In the genomic region with DNA sequence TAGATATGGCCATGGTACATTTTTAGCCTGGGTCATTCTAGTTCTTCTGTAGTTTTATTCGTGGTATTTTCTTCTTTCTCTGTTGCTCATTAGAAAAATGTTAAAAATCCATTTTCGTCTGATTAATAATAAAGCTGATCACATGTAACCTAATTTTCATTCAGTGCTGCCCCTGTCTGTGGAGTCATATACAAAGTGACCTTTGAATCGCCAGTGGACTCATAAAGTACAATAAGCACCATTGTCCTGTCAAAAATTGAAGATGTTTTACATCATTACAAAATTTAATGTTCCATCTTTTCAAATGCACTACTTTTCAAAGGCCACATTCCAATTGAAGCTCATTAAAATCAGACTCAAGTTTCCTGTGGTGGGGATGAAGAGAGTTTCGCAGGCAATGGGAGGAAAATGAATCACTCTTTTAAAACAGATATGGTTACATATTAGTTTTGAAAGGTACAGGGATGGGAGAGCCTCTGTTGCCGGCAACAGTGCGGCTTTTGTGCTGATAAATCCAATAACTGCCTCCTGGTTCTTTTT, we compare ENCODE assay signal across 28 cellular contexts.
A peak's percentile ranks its signal among the peaks of the same experiment; 100 is the strongest.
DNase-seq lines count a peak whose midpoint lies in the region; ATAC-seq, FAIRE-seq and TF ChIP-seq lines count a peak whose summit lies in the region.
"Had no signal": no experiment of that assay in that cellular context is flagged by ENCODE, and none has a peak within 500 bp of the region (broad histone marks: within the 10 kb centered on the region; RNA-seq: fewer than 3 reads in every experiment).

No MANE protein-coding gene starts in this region.

- H2AFZ ChIP-seq in SK-N-SH (ENCODE audit: low read depth) = no peak overlapping the region

- H3K4me1 ChIP-seq in SK-N-SH (ENCODE audit: control insufficient read depth in 1 of 2, insufficient read depth in 2 of 2, low read depth in 1 of 2, low read length in 1 of 2) (no peaks in the 10 kb centered on the region; a peak in 1 of 4 replicates), lower lobe of right lung (no peaks in the 10 kb centered on the region)
- H3K4me1 ChIP-seq: Peyer's patch had no signal

- TF ChIP-seq RAD21 in SK-N-SH (IDR thresholded peaks at IDR 0.05; ENCODE audit: low read length) = no peak

- DNase-seq in SK-N-SH (no peak), frontal cortex (ENCODE audit: low spot score in 2 of 2) (no peak), pons (ENCODE audit: low spot score) (peak; percentile 64), LoVo (ENCODE audit: low spot score) (no peak), lower lobe of right lung (no peak)
- DNase-seq in stimulated activated CD4-positive, alpha-beta T cell treated with anti-CD3 and anti-CD28 coated beads, Interleukin-2, amount 100 ng/mL, for 24 hours = no peak
- DNase-seq: CD8-positive, alpha-beta memory T cell; DMS53; EL; GF-D8; GOT3; HCEC 1CT; IMR-90; NCI-H1105; NCI-H146; NCI-H2029; NCI-H2171; NCI-H345; NCI-H524; NCI-H82; Peyer's patch; SJCRH30 had no signal

- no peaks in the 10 kb centered on the region for H3K79me2 ChIP-seq in SK-N-SH (ENCODE audit: insufficient read depth)

- TF ChIP-seq CTCF in SK-N-SH (IDR thresholded peaks at IDR 0.05) = no peak
- TF ChIP-seq CTCF in lower lobe of right lung (IDR thresholded peaks at IDR 0.05) = no peak

- CTCF ChIA-PET in SK-N-SH (lab: Yijun Ruan, JAX) = interaction anchor here (2.6 kb wide), 1 partner anchor 10 kb away, joined by 6 read pairs; no protein-coding TSS in a partner anchor

- no peaks in the 10 kb centered on the region for H4K20me1 ChIP-seq in SK-N-SH (ENCODE audit: insufficient read depth)

- no peak overlapping the region for H3K4me3 ChIP-seq in SK-N-SH (ENCODE audit: low read depth in 2 of 2, low read length in 1 of 2)
- no peak overlapping the region for H3K4me3 ChIP-seq in lower lobe of right lung
- H3K4me3 ChIP-seq: Peyer's patch, SJCRH30 had no signal

- H3K36me3 ChIP-seq in SK-N-SH (replicated peaks in 1 of 2; ENCODE audit: control insufficient read depth in 1 of 2, insufficient read depth in 2 of 2, low read length in 1 of 2) (no peaks in the 10 kb centered on the region), lower lobe of right lung (no peaks in the 10 kb centered on the region)
- H3K36me3 ChIP-seq: Peyer's patch, SJCRH30 had no signal

- no peak overlapping the region for H3K9ac ChIP-seq in SK-N-SH
- H3K9ac ChIP-seq: KMS-11 had no signal

- H3K9me3 ChIP-seq in SK-N-SH (no peaks in the 10 kb centered on the region), lower lobe of right lung (no peaks in the 10 kb centered on the region)
- H3K9me3 ChIP-seq: Peyer's patch, SJCRH30 had no signal

- H3K9me2 ChIP-seq in SK-N-SH = no peaks in the 10 kb centered on the region

- H3K27ac ChIP-seq in SK-N-SH (ENCODE audit: low read depth in 2 of 2, low read length in 1 of 2) (no peak overlapping the region), lower lobe of right lung (no peak overlapping the region)
- H3K27ac ChIP-seq: 22Rv1, C4-2B, KMS-11, Peyer's patch, SJCRH30 had no signal

- intact Hi-C loops in lower lobe of right lung (cut with DNase I) = no loop called here

- ATAC-seq in SK-N-SH treated with all-trans-retinoic acid at 6 μM for 48 hours (no peak), HG02759 (IDR thresholded peaks at IDR 0.05; ENCODE audit: unreplicated experiment) (no peak), lower lobe of right lung (no peak)

- POLR2A ChIA-PET in SK-N-SH (lab: Yijun Ruan, JAX) = no interaction called here

- no peak for TF ChIP-seq EP300 in SK-N-SH (IDR thresholded peaks at IDR 0.05; ENCODE audit: borderline replicate concordance in 1 of 2, low read depth in 1 of 2, low read length in 1 of 2)

- 25% methylated on average over 6 of the region's 6 CpGs for WGBS in SK-N-SH (ENCODE audit: low lambda C conversion rate)

- H3K4me2 ChIP-seq in SK-N-SH = no peak overlapping the region
- H3K4me2 ChIP-seq: KMS-11 had no signal

- H3K27me3 ChIP-seq in SK-N-SH (ENCODE audit: insufficient read depth) (no peaks in the 10 kb centered on the region), lower lobe of right lung (ENCODE audit: low read depth) (peaks cover 6% of the 10 kb centered on the region)
- H3K27me3 ChIP-seq: Peyer's patch, SJCRH30 had no signal

- H3F3A ChIP-seq in SK-N-SH (replicated peaks; ENCODE audit: insufficient read depth) = no peaks in the 10 kb centered on the region

- peak; percentile 19 for FAIRE-seq in frontal cortex (lab: Jason Lieb, UNC)
- FAIRE-seq: D721Med had no signal

TF ChIP-seq in SK-N-SH treated with all-trans-retinoic acid at 6 μM for 48 hours, 23 proteins besides CTCF, POLR2A, EP300 and RAD21:
- TF ChIP-seq ARNTL (CRISPR knock-in tag; IDR thresholded peaks at IDR 0.05; ENCODE audit: borderline replicate concordance, low read depth) = no peak
- TF ChIP-seq ISL1 (CRISPR knock-in tag; IDR thresholded peaks at IDR 0.05) = peak; percentile 85
- TF ChIP-seq GLIS3 (CRISPR knock-in tag; IDR thresholded peaks at IDR 0.05) = 0 out of 2 replicates have a peak, but pooled peaks have one; percentile 29

TF ChIP-seq in SK-N-SH, 30 proteins besides CTCF, POLR2A, EP300 and RAD21:
- TF ChIP-seq IRF3 (IDR thresholded peaks at IDR 0.05; ENCODE audit: low read depth, low read length) = no peak
- TF ChIP-seq TEAD4 (IDR thresholded peaks at IDR 0.05; ENCODE audit: borderline replicate concordance, insufficient read depth) = no peak
- TF ChIP-seq, protein P1, sequence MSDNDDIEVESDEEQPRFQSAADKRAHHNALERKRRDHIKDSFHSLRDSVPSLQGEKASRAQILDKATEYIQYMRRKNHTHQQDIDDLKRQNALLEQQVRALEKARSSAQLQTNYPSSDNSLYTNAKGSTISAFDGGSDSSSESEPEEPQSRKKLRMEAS (IDR thresholded peaks at IDR 0.05; ENCODE audit: low read depth) = no peak
- TF ChIP-seq FOSL2 (IDR thresholded peaks at IDR 0.05; ENCODE audit: borderline replicate concordance, low read depth) = no peak
- no peak for TF ChIP-seq RCOR1 (IDR thresholded peaks at IDR 0.05; ENCODE audit: low read length)
- no peak for TF ChIP-seq POLR2AphosphoS5 (IDR thresholded peaks at IDR 0.05; ENCODE audit: low read depth, low read length)
- no peak for TF ChIP-seq USF1 (IDR thresholded peaks at IDR 0.05; ENCODE audit: borderline replicate concordance, low read depth)
- no peak for TF ChIP-seq CHD2 (IDR thresholded peaks at IDR 0.05; ENCODE audit: low read length, partially characterized antibody)
